ENCODE assay signal across 9 cellular contexts in genomic region chr6:63527658-63528514, GRCh38. TPM values are rescaled to one million over a fixed set of nuclear protein-coding genes. Genes with fewer than 3 reads are reported as not detected.
A peak's percentile ranks its signal among the peaks of the same experiment; 100 is the strongest.
DNase-seq lines count a peak whose midpoint lies in the region; ATAC-seq, FAIRE-seq and TF ChIP-seq lines count a peak whose summit lies in the region.
"Had no signal": no experiment of that assay in that cellular context is flagged by ENCODE, and none has a peak within 500 bp of the region (broad histone marks: within the 10 kb centered on the region; RNA-seq: fewer than 3 reads in every experiment).

No MANE protein-coding gene starts in this region.

- WGBS in A549 (ENCODE audit: missing lambda C conversion rate), result 29% methylated on average over 6 of the region's 6 CpGs

- H3K9me3 Mint-ChIP-seq in activated T-cell treated with anti-CD3 and anti-CD28 coated beads, Interleukin-2, amount 50 U/mL, for 4 hours, result no peaks in the 10 kb centered on the region
- H3K9me3 Mint-ChIP-seq: brain had no signal

- peak; percentile 92 to 99 for ATAC-seq in A549
- no peak for ATAC-seq in activated T-cell treated with anti-CD3 and anti-CD28 coated beads, Interleukin-2, amount 50 U/mL, for 4 hours
- no peak for ATAC-seq in GM19395 (IDR thresholded peaks at IDR 0.05; ENCODE audit: unreplicated experiment)

- H3K4me2 ChIP-seq in A549, result peak overlapping the region; percentile 93

- no peaks in the 10 kb centered on the region for H3K9me3 ChIP-seq in A549

- peak; percentile 36 for FAIRE-seq in A549 (lab: Jason Lieb, UNC)
- peak; percentile 76 for FAIRE-seq in islet of Langerhans (lab: Jason Lieb, UNC)

- no peak overlapping the region for H3K4me3 Mint-ChIP-seq in activated T-cell treated with anti-CD3 and anti-CD28 coated beads, Interleukin-2, amount 50 U/mL, for 4 hours
- H3K4me3 Mint-ChIP-seq: brain had no signal

- H3K27me3 Mint-ChIP-seq in activated T-cell treated with anti-CD3 and anti-CD28 coated beads, Interleukin-2, amount 50 U/mL, for 4 hours (ENCODE audit: low read depth), result no peaks in the 10 kb centered on the region

- DNase-seq in A549 (ENCODE audit: low read depth in 1 of 2, low spot score in 1 of 2), result peak; percentile 79 to 97
- peak; percentile 56 for DNase-seq in GOT3 (lab: John Stamatoyannopoulos, UW)
- DNase-seq in SW480 (ENCODE audit: low spot score), result peak; percentile 89
- DNase-seq in activated T-cell treated with anti-CD3 and anti-CD28 coated beads, Interleukin-2, amount 50 U/mL, for 4 hours, result no peak
- no peak for DNase-seq in NCI-H748 treated with DMSO at 0.1 percent for 48 hours (lab: John Stamatoyannopoulos, UW)
- DNase-seq in central memory CD4-positive, alpha-beta T cell, result no peak

- CTCF ChIA-PET in A549 (lab: Yijun Ruan, JAX), result interaction anchor here (1.8 to 2.2 kb wide), 2 partner anchors 46 to 86 kb away, joined by 6 to 7 read pairs; no protein-coding TSS in a partner anchor

- peak; percentile 97 to 98; a peak in 4 of 5 replicates for TF ChIP-seq EP300 in A549 (IDR thresholded peaks at IDR 0.05)

- peak; percentile 6 to 65; a peak in 3 of 5 replicates for TF ChIP-seq RAD21 in A549 (conservative IDR thresholded peaks at IDR 0.05 in 1 of 2, IDR thresholded peaks at IDR 0.05 in 1 of 2)

- TF ChIP-seq POLR2A in A549 (IDR thresholded peaks at IDR 0.05; ENCODE audit: low read length), result no peak

- H3K4me1 ChIP-seq in A549, result peaks cover 65% of the 10 kb centered on the region

- H3K4me1 Mint-ChIP-seq in activated T-cell treated with anti-CD3 and anti-CD28 coated beads, Interleukin-2, amount 50 U/mL, for 4 hours (ENCODE audit: low read depth), result peaks cover 11% of the 10 kb centered on the region
- H3K4me1 Mint-ChIP-seq: brain had no signal

- POLR2A ChIA-PET in A549 (lab: Yijun Ruan, JAX), result interaction anchor here (1.0 to 3.4 kb wide), 4 partner anchors 18 to 87 kb away, joined by 3 to 32 read pairs (median 8); no protein-coding TSS in a partner anchor

- H3K36me3 Mint-ChIP-seq in activated T-cell treated with anti-CD3 and anti-CD28 coated beads, Interleukin-2, amount 50 U/mL, for 4 hours (ENCODE audit: insufficient read depth), result no peaks in the 10 kb centered on the region
- H3K36me3 Mint-ChIP-seq: brain had no signal

- no peak for TF ChIP-seq CTCF in A549 (IDR thresholded peaks at IDR 0.05)

- peak overlapping the region; percentile 32 for H3K4me3 ChIP-seq in A549

- peak overlapping the region; percentile 97 to 99 for H3K27ac ChIP-seq in A549

TF ChIP-seq in A549, 52 proteins besides CTCF, POLR2A, EP300 and RAD21 (continues in another document):
- TF ChIP-seq HES2 (IDR thresholded peaks at IDR 0.05) (peak; percentile 74; the same call in 1 of the 2 replicates), PHF8 (IDR thresholded peaks at IDR 0.05; ENCODE audit: borderline replicate concordance, low read depth) (no peak), REST (IDR thresholded peaks at IDR 0.05) (no peak), NR3C1 (IDR thresholded peaks at IDR 0.05) (no peak), RARB (CRISPR knock-in tag; IDR thresholded peaks at IDR 0.05) (no peak), ZC3H11A (IDR thresholded peaks at IDR 0.05) (no peak), HMGXB4 (CRISPR knock-in tag; IDR thresholded peaks at IDR 0.05; ENCODE audit: borderline replicate concordance) (no peak), HOXA7 (CRISPR knock-in tag; IDR thresholded peaks at IDR 0.05) (no peak), ATOH8 (CRISPR knock-in tag; IDR thresholded peaks at IDR 0.05; ENCODE audit: low read depth) (no peak), POLR2AphosphoS2 (conservative IDR thresholded peaks at IDR 0.05; ENCODE audit: low read length) (no peak), E2F6 (IDR thresholded peaks at IDR 0.05; ENCODE audit: borderline replicate concordance, low read depth) (no peak), BHLHE40 (IDR thresholded peaks at IDR 0.05; ENCODE audit: low read depth, low read length) (peak; percentile 56; the same call in 1 of the 2 replicates), CBX2 (IDR thresholded peaks at IDR 0.05; ENCODE audit: borderline replicate concordance, low read depth) (no peak), MAFK (IDR thresholded peaks at IDR 0.05; ENCODE audit: partially characterized antibody) (no peak), USF2 (IDR thresholded peaks at IDR 0.05) (no peak), FOXS1 (CRISPR knock-in tag; IDR thresholded peaks at IDR 0.05) (no peak), ELK1 (IDR thresholded peaks at IDR 0.05; ENCODE audit: low read depth, low read length) (no peak), EHMT2 (IDR thresholded peaks at IDR 0.05; ENCODE audit: low read depth) (no peak)

RNA-seq across cellular contexts. Expression of gene PTP4A1, which starts 44.4 kb away (rescaled TPM):
- 220 and 333 TPM in 2 replicates for polyA plus RNA-seq in A549 (2011; rRNA removed)
- 29.5 and 36.6 TPM in 2 replicates for polyA plus RNA-seq in A549 (2012; cell fraction: cytosol; rRNA removed)
- polyA plus RNA-seq in A549 (2012; cell fraction: nucleus; rRNA removed), result 3.5 and 15.9 TPM in 2 replicates
- polyA plus RNA-seq in A549 (2017; fragmentation: RNase III; extraction: RNeasy Plus Mini Kit Qiagen cat#74134 plus additional on column Dnase treatment), result 152 to 179 TPM (median 166 TPM) in 3 replicates
- polyA minus RNA-seq in A549 (2011; rRNA and poly(A)+ RNA removed), result 95.2 and 105 TPM in 2 replicates
- 10 to 100 TPM; 64.2 to 71.1 (median 70.3) TPM for total RNA-seq in activated T-cell treated with anti-CD3 and anti-CD28 coated beads, Interleukin-2, amount 50 U/mL, for 4 hours

Comparison
In these comparisons a context has a peak if more than half of its experiments do, and no peak if none do; other contexts are left out.
1. ATAC-seq: peak in A549 (2 of 2); none in activated T-cell treated with anti-CD3 and anti-CD28 coated beads, Interleukin-2, amount 50 U/mL, for 4 hours (0 of 2) and GM19395 (single experiment).
2. DNase-seq: peak in A549 (2 of 2), GOT3 (single experiment) and SW480 (single experiment); none in activated T-cell treated with anti-CD3 and anti-CD28 coated beads, Interleukin-2, amount 50 U/mL, for 4 hours (single experiment), NCI-H748 treated with DMSO at 0.1 percent for 48 hours (single experiment) and central memory CD4-positive, alpha-beta T cell (single experiment).